Comparison of ENCODE assay signal across 8 cellular contexts in the genomic region with DNA sequence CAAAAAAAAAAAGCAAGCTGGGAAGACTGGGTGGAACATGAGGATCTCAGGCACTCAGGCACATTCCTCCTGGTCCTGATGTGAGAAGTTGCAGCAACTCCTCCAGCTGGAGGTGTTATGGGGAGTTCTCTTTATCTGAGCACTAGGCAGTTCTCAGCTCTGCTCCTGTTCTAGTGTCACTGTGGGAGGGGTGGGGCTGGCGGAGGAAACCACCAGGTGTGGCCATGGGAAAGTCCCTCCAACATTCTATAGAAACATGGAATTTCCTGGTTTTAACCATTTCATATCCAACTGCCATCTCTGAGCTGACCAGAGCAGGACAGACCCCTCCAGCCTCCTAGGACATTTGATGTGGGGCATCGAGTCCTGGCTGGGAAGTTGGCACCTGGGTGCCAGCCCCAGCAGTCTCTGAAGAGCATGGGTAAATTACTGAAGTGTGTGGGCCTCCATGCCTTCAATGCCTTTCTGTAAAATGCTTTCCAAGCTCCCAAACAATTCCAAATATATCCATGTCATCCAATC. TPM values are rescaled to one million over a fixed set of nuclear protein-coding genes. Genes with fewer than 3 reads are reported as not detected.
A peak's percentile ranks its signal among the peaks of the same experiment; 100 is the strongest.
DNase-seq lines count a peak whose midpoint lies in the region; ATAC-seq, FAIRE-seq and TF ChIP-seq lines count a peak whose summit lies in the region.

No MANE protein-coding gene starts in this region.

- no peaks in the 10 kb centered on the region for H4K20me1 ChIP-seq in BLaER1

- TF ChIP-seq POLR2A in tibial nerve (IDR thresholded peaks at IDR 0.05) (no peak), GM12891 (IDR thresholded peaks at IDR 0.05; ENCODE audit: low read depth, low read length) (no peak)

- TF ChIP-seq EP300 in Ishikawa (IDR thresholded peaks at IDR 0.05; ENCODE audit: borderline replicate concordance): no peak
- no peak for TF ChIP-seq EP300 in tibial nerve (IDR thresholded peaks at IDR 0.05)

- H3K4me3 ChIP-seq in BLaER1 (peak overlapping the region; percentile 69), mucosa of descending colon (no peak overlapping the region), tibial nerve (no peak overlapping the region)

- peak overlapping the region; percentile 100 for H3K4me2 ChIP-seq in BLaER1

- intact Hi-C loops in mucosa of descending colon (cut with DNase I, micrococcal nuclease) (no loop called here), left cardiac atrium (cut with DNase I) (no loop called here)

- DNase-seq in activated T-helper 9 cell treated with anti-CD3 and anti-CD28 coated beads, Interleukin-2, amount 50 U/mL, for 16 hours (ENCODE audit: low read depth): peak; percentile 37
- DNase-seq in mucosa of descending colon (peak; percentile 72 to 78 (median 77)), tibial nerve (ENCODE audit: low spot score in 2 of 2) (no peak), left cardiac atrium (no peak), GM12891 (ENCODE audit: insufficient read length, low spot score) (no peak)

- no peak for TF ChIP-seq CTCF in mucosa of descending colon (IDR thresholded peaks at IDR 0.05)
- no peak for TF ChIP-seq CTCF in tibial nerve (IDR thresholded peaks at IDR 0.05)

- H3K4me1 ChIP-seq in BLaER1 (peaks cover 85% of the 10 kb centered on the region), mucosa of descending colon (ENCODE audit: low read depth) (peaks cover 22% of the 10 kb centered on the region), tibial nerve (peaks cover 0 to 57% (median 14%) of the 10 kb centered on the region in 4 donors)

- no peak for TF ChIP-seq RAD21 in Ishikawa (IDR thresholded peaks at IDR 0.05; ENCODE audit: low read depth)

- H3K27me3 ChIP-seq in BLaER1: no peaks in the 10 kb centered on the region
- H3K27me3 ChIP-seq in tibial nerve: no peaks in the 10 kb centered on the region

- H3K9me3 ChIP-seq in BLaER1 (no peaks in the 10 kb centered on the region), mucosa of descending colon (no peaks in the 10 kb centered on the region), tibial nerve (no peaks in the 10 kb centered on the region)

- H3K36me3 ChIP-seq in BLaER1 (peaks cover 17% of the 10 kb centered on the region), mucosa of descending colon (ENCODE audit: low read depth) (no peaks in the 10 kb centered on the region), tibial nerve (peaks cover 0 to 5% (median 0%) of the 10 kb centered on the region in 3 donors)

- ATAC-seq in mucosa of descending colon (peak; percentile 75), left cardiac atrium (no peak), HG02840 (IDR thresholded peaks at IDR 0.05; ENCODE audit: low FRiP score, unreplicated experiment) (no peak)

- peak overlapping the region; percentile 78 for H3K27ac ChIP-seq in BLaER1
- H3K27ac ChIP-seq in tibial nerve: no peak overlapping the region

- peak overlapping the region; percentile 74; the same call in 1 of the 2 replicates for H3K9ac ChIP-seq in BLaER1

- FAIRE-seq in GM12891 (lab: Jason Lieb, UNC): no peak

- 58 to 66% methylated on average over 2 of the region's 2 CpGs for WGBS in tibial nerve, 2 donors

TF ChIP-seq in Ishikawa, 13 proteins besides CTCF, POLR2A, EP300 and RAD21:
- TF ChIP-seq CREB1 (IDR thresholded peaks at IDR 0.05; ENCODE audit: low read depth) (no peak), TCF12 (IDR thresholded peaks at IDR 0.05; ENCODE audit: low read depth) (peak; percentile 9; the same call in 1 of the 2 replicates)
- TF ChIP-seq, protein P1, sequence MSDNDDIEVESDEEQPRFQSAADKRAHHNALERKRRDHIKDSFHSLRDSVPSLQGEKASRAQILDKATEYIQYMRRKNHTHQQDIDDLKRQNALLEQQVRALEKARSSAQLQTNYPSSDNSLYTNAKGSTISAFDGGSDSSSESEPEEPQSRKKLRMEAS (IDR thresholded peaks at IDR 0.05): 0 out of 2 replicates have a peak, but pooled peaks have one; percentile 7

TF ChIP-seq in GM12891, 5 proteins besides CTCF, POLR2A, EP300 and RAD21:
- TF ChIP-seq POU2F2 (IDR thresholded peaks at IDR 0.05; ENCODE audit: low read depth, low read length) (no peak), POLR2AphosphoS5 (IDR thresholded peaks at IDR 0.05; ENCODE audit: low read depth, low read length) (no peak), TAF1 (IDR thresholded peaks at IDR 0.05; ENCODE audit: low read depth, low read length) (no peak), SPI1 (IDR thresholded peaks at IDR 0.05; ENCODE audit: low read depth, low read length) (no peak), PAX5 (IDR thresholded peaks at IDR 0.05; ENCODE audit: insufficient read depth, low read length, severe bottlenecking) (no peak)
TF ChIP-seq in GM12891: peak in this region for 0.

RNA-seq across cellular contexts. Expression of a gene that starts 0.8 kb away (rescaled TPM):
- total RNA-seq in mucosa of descending colon: 10 to 100 TPM in 2 of 3 donors, 1 to 10 TPM in 1; 9.7 to 24.7 (median 16.4) TPM
- 10 to 100 TPM in 1 of 4 donors, 1 to 10 TPM in 3; 1.5 to 18.0 (median 3.7) TPM for total RNA-seq in tibial nerve
- 1 to 10 TPM in 1 of 2 donors, under 1 TPM in 1; 0.94 to 1.7 TPM for total RNA-seq in left cardiac atrium
- polyA plus RNA-seq in GM12891 (2012; ENCODE audit: low read depth, missing spikeins): 12.4 TPM

RNA-seq across cellular contexts. Expression of a gene that starts 37.9 kb away (rescaled TPM):
- total RNA-seq in mucosa of descending colon (1 to 10 TPM; 5.3 to 7.6 (median 5.8) TPM), tibial nerve (10 to 100 TPM; 24.0 to 32.9 (median 30.2) TPM), left cardiac atrium (10 to 100 TPM in 1 of 2 donors, 1 to 10 TPM in 1; 7.8 to 10.0 TPM)
- 51.8 TPM for polyA plus RNA-seq in GM12891 (2012; ENCODE audit: low read depth, missing spikeins)

Comparison
In these comparisons a context has a peak if more than half of its experiments do, and no peak if none do; other contexts are left out.
1. DNase-seq: peak in activated T-helper 9 cell treated with anti-CD3 and anti-CD28 coated beads, Interleukin-2, amount 50 U/mL, for 16 hours (single experiment) and mucosa of descending colon (3 of 3); none in tibial nerve (0 of 2), left cardiac atrium (single experiment) and GM12891 (single experiment).